ENCODE assay signal across 9 cellular contexts in the genomic region with DNA sequence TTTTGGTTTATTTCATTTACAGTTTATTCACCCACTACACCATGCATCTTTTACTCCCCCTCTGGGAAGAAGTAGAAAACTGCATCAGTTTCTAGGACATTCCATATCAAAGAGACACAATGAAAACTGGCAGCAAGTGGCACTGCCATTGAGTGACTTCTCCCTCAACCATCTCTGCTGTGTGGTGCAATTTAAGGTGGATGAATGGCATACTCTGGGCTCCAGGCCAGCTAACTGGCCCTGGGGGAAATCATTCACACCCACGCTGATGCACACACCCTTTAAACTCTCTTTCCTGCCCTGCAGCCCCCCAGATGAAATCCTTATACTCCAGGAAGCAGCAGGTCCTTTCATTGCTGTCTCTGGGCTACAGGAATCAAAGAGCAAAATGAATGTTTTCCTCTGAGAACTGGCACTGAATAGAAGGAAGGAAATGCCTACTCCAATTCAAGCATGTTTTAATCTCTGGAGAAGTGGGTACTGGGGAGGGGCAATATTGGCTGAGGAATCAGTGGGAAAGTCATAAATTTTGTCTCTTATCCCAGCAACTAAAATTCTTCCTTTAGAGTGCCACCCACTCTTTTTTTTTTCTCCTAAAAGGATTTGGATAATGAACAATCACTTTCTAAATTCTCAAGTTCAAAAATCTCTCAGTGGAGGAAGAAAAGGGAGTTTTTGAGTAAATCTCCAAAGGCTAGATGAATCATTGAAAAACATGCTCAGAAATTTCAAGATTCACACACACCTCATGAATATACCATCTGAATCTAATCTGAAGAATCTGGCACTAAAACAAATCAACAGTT. TPM values are rescaled to one million over a fixed set of nuclear protein-coding genes. Genes with fewer than 3 reads are reported as not detected.
DNase-seq lines count a peak whose midpoint lies in the region; ATAC-seq, FAIRE-seq and TF ChIP-seq lines count a peak whose summit lies in the region.
"Had no signal": no experiment of that assay in that cellular context is flagged by ENCODE, and none has a peak within 500 bp of the region (broad histone marks: within the 10 kb centered on the region; RNA-seq: fewer than 3 reads in every experiment).

No MANE protein-coding gene starts in this region.

- POLR2A ChIA-PET in activated CD8-positive, alpha-beta T cell treated with anti-CD3 and anti-CD28 coated beads, Interleukin-2, amount 10 ng/mL, durations not matched to agents 7 days and 5 days (lab: Charles Lee), result no interaction called here
- POLR2A ChIA-PET in HepG2 (lab: Yijun Ruan, JAX), result no interaction called here

- peaks cover 4% of the 10 kb centered on the region for H3K9me3 Mint-ChIP-seq in activated CD8-positive, alpha-beta T cell treated with anti-CD3 and anti-CD28 coated beads, Interleukin-2, amount 10 ng/mL, durations not matched to agents 7 days and 5 days (ENCODE audit: insufficient read depth)

- no peak overlapping the region for H3K27ac ChIP-seq in HepG2 (ENCODE audit: extremely low read length, insufficient read depth, low read length)
- H3K27ac ChIP-seq: ovary had no signal

- no peak overlapping the region for H3K4me3 Mint-ChIP-seq in activated CD8-positive, alpha-beta T cell treated with anti-CD3 and anti-CD28 coated beads, Interleukin-2, amount 10 ng/mL, durations not matched to agents 7 days and 5 days

- DNase-seq in ELR (ENCODE audit: low read depth), result peak; percentile 65
- peak; percentile 43 for DNase-seq in NCI-H345 treated with DMSO at 0.1 percent for 48 hours (lab: John Stamatoyannopoulos, UW; ENCODE audit: unreplicated experiment)
- DNase-seq in epithelial cell of proximal tubule (ENCODE audit: low read depth), result no peak
- DNase-seq in renal cortical epithelial cell (ENCODE audit: low read depth), result peak; percentile 77
- DNase-seq in activated CD8-positive, alpha-beta T cell treated with anti-CD3 and anti-CD28 coated beads, Interleukin-2, amount 10 ng/mL, durations not matched to agents 7 days and 5 days, result no peak
- no peak for DNase-seq in HepG2 (ENCODE audit: low spot score)
- DNase-seq in erythroblast (lab: John Stamatoyannopoulos, UW), result no peak
- no peak for DNase-seq in NCI-H1092 (lab: John Stamatoyannopoulos, UW)
- DNase-seq: ovary had no signal

- in situ Hi-C loops in HepG2 (cut with HindIII; ENCODE audit: extremely low pct_ligation_motif_present, low pct_unique_long_range_greater_than_20kb), result loop anchor here (25.0 kb wide), 1 partner anchor 1582 kb away; no protein-coding TSS in a partner anchor

- H3K4me1 Mint-ChIP-seq in activated CD8-positive, alpha-beta T cell treated with anti-CD3 and anti-CD28 coated beads, Interleukin-2, amount 10 ng/mL, durations not matched to agents 7 days and 5 days (ENCODE audit: low read depth), result no peaks in the 10 kb centered on the region

- H3K4me3 ChIP-seq in epithelial cell of proximal tubule (ENCODE audit: low read depth, low read length), result no peak overlapping the region
- H3K4me3 ChIP-seq in HepG2 (replicated peaks in 1 of 3; ENCODE audit: insufficient read depth in 1 of 3, low read depth in 2 of 3, low read length in 3 of 3), result no peak overlapping the region
- H3K4me3 ChIP-seq: ovary had no signal

- no peak overlapping the region for H3K27ac Mint-ChIP-seq in activated CD8-positive, alpha-beta T cell treated with anti-CD3 and anti-CD28 coated beads, Interleukin-2, amount 10 ng/mL, durations not matched to agents 7 days and 5 days

- CTCF ChIA-PET in activated CD8-positive, alpha-beta T cell treated with anti-CD3 and anti-CD28 coated beads, Interleukin-2, amount 10 ng/mL, durations not matched to agents 7 days and 5 days (lab: Charles Lee), result no interaction called here
- CTCF ChIA-PET in HepG2 (lab: Yijun Ruan, JAX; ENCODE audit: low intra/inter-chr PET ratio, low total read pairs), result no interaction called here

- no peak overlapping the region for H2AFZ ChIP-seq in HepG2 (ENCODE audit: low read length)

- H3K79me2 ChIP-seq in HepG2 (ENCODE audit: insufficient read depth, low read length), result no peaks in the 10 kb centered on the region

- TF ChIP-seq CTCF in epithelial cell of proximal tubule (conservative IDR thresholded peaks at IDR 0.05; ENCODE audit: low read depth, low read length) (peak; percentile 23), HepG2 (CRISPR knock-in tag; IDR thresholded peaks at IDR 0.05) (no peak)

- H3K4me1 ChIP-seq in HepG2 (ENCODE audit: insufficient read depth, low read length), result no peaks in the 10 kb centered on the region

- H3K36me3 Mint-ChIP-seq in activated CD8-positive, alpha-beta T cell treated with anti-CD3 and anti-CD28 coated beads, Interleukin-2, amount 10 ng/mL, durations not matched to agents 7 days and 5 days (ENCODE audit: low read depth), result no peaks in the 10 kb centered on the region

- H3K27me3 Mint-ChIP-seq in activated CD8-positive, alpha-beta T cell treated with anti-CD3 and anti-CD28 coated beads, Interleukin-2, amount 10 ng/mL, durations not matched to agents 7 days and 5 days (ENCODE audit: low read depth), result peaks cover 19% of the 10 kb centered on the region

- no peak for ATAC-seq in activated CD8-positive, alpha-beta T cell treated with anti-CD3 and anti-CD28 coated beads, Interleukin-2, amount 10 ng/mL, durations not matched to agents 7 days and 5 days
- no peak for ATAC-seq in HepG2

- H3K9me3 ChIP-seq in HepG2 (ENCODE audit: low read length), result peaks cover 12% of the 10 kb centered on the region; the same call in 1 of the 2 replicates

- TF ChIP-seq POLR2A in HepG2 (IDR thresholded peaks at IDR 0.05; ENCODE audit: insufficient read depth in 1 of 2, low read depth in 2 of 2, low read length in 2 of 2) (no peak), erythroblast (IDR thresholded peaks at IDR 0.05; ENCODE audit: low read length) (no peak)

- H3K27me3 ChIP-seq in HepG2 (ENCODE audit: control insufficient read depth in 1 of 2, insufficient read depth in 2 of 2, low read length in 2 of 2), result no peaks in the 10 kb centered on the region
- H3K27me3 ChIP-seq: ovary had no signal

- FAIRE-seq in HepG2 (lab: Jason Lieb, UNC), result no peak

- H3K9ac ChIP-seq in HepG2 (ENCODE audit: insufficient read depth, low read depth, low read length), result no peak overlapping the region

- whole genome bisulfite sequencing in HepG2 (ENCODE audit: low lambda C conversion rate), result 0% methylated on average over 1 of the region's 1 CpG

- TF ChIP-seq RAD21 in HepG2 (CRISPR knock-in tag; IDR thresholded peaks at IDR 0.05), result no peak

- H3K4me2 ChIP-seq in HepG2 (ENCODE audit: low read depth, low read length), result no peak overlapping the region

- BruUV-seq in HepG2 (replicated peaks; lab: Mats Ljungman, UMichigan), result no TSS peak

- TF ChIP-seq EP300 in HepG2 (IDR thresholded peaks at IDR 0.05; ENCODE audit: low read depth in 2 of 2, low read length in 2 of 2) (no peak), HepG2 (CRISPR knock-in tag; IDR thresholded peaks at IDR 0.05; ENCODE audit: borderline replicate concordance) (no peak)

- H3K36me3 ChIP-seq in HepG2 (replicated peaks in 1 of 2; ENCODE audit: control insufficient read depth in 1 of 2, insufficient read depth in 2 of 2, low read length in 2 of 2), result no peaks in the 10 kb centered on the region
- H3K36me3 ChIP-seq: ovary had no signal

- intact Hi-C loops in HepG2 (cut with micrococcal nuclease; ENCODE audit: unreplicated experiment), result no loop called here

- H4K20me1 ChIP-seq in HepG2 (ENCODE audit: insufficient read depth, low read length), result no peaks in the 10 kb centered on the region

TF ChIP-seq in HepG2, 621 proteins besides CTCF, POLR2A, EP300 and RAD21 (continues in another document):
- TF ChIP-seq NCOA5 (CRISPR knock-in tag; IDR thresholded peaks at IDR 0.05) (no peak), ARHGAP35 (CRISPR knock-in tag; IDR thresholded peaks at IDR 0.05; ENCODE audit: borderline replicate concordance) (no peak), TBP (CRISPR knock-in tag; IDR thresholded peaks at IDR 0.05) (no peak), SMARCC2 (IDR thresholded peaks at IDR 0.05) (no peak), SUZ12 (IDR thresholded peaks at IDR 0.05; ENCODE audit: low read depth, low read length) (no peak), ZNF205 (CRISPR knock-in tag; IDR thresholded peaks at IDR 0.05) (no peak), THAP7 (CRISPR knock-in tag; IDR thresholded peaks at IDR 0.05) (no peak), ZNF761 (CRISPR knock-in tag; conservative IDR thresholded peaks at IDR 0.05) (no peak), ZNF589 (CRISPR knock-in tag; conservative IDR thresholded peaks at IDR 0.05) (no peak)

RNA-seq across cellular contexts. Expression of gene RFPL4B, which starts 16.9 kb away (rescaled TPM):
- total RNA-seq in epithelial cell of proximal tubule, result not detected in 2 replicates
- total RNA-seq in renal cortical epithelial cell, result 0.05 TPM in 1 of 2 replicates, not detected in the other
- not detected for total RNA-seq in activated CD8-positive, alpha-beta T cell treated with anti-CD3 and anti-CD28 coated beads, Interleukin-2, amount 10 ng/mL, durations not matched to agents 7 days and 5 days
- not detected in 2 replicates for total RNA-seq in HepG2 (2016; rRNA removed; fragmentation: Illumina TruSeq; extraction: Trizol)
- total RNA-seq in HepG2 (2016; cell fraction: cytosol; rRNA removed; fragmentation: Illumina TruSeq; extraction: Trizol; ENCODE audit: low read depth), result not detected in 2 replicates
- total RNA-seq in HepG2 (2016; cell fraction: insoluble cytoplasmic fraction; rRNA removed; fragmentation: Illumina TruSeq; extraction: Trizol), result not detected in 2 replicates
- not detected in 2 replicates for total RNA-seq in HepG2 (2016; cell fraction: membrane; rRNA removed; fragmentation: Illumina TruSeq; extraction: Trizol)
- total RNA-seq in HepG2 (2016; cell fraction: nucleus; rRNA removed; fragmentation: Illumina TruSeq; extraction: Trizol), result not detected in 2 replicates
- not detected in 2 replicates for polyA plus RNA-seq in HepG2 (2011; rRNA removed)
- not detected in 2 replicates for polyA plus RNA-seq in HepG2 (2011; cell fraction: cytosol; rRNA removed)
- polyA plus RNA-seq in HepG2 (2011; cell fraction: nucleus; rRNA removed), result not detected in 2 replicates
- not detected in 2 replicates for polyA plus RNA-seq in HepG2 (2012)
- polyA plus RNA-seq in HepG2 (2016; cell fraction: cytosol; fragmentation: Illumina TruSeq; extraction: Trizol; ENCODE audit: low read depth), result not detected in 2 replicates
- not detected in 2 replicates for polyA plus RNA-seq in HepG2 (2016; cell fraction: insoluble cytoplasmic fraction; fragmentation: Illumina TruSeq; extraction: Trizol; ENCODE audit: low read depth)
- polyA plus RNA-seq in HepG2 (2016; cell fraction: membrane; fragmentation: Illumina TruSeq; extraction: Trizol; ENCODE audit: low read depth), result not detected in 2 replicates
- polyA plus RNA-seq in HepG2 (2016; cell fraction: nucleus; fragmentation: Illumina TruSeq; extraction: Trizol; ENCODE audit: insufficient read depth, low read depth), result not detected in 2 replicates
- not detected in 2 replicates for polyA minus RNA-seq in HepG2 (2011; rRNA and poly(A)+ RNA removed; ENCODE audit: low replicate concordance)
- not detected in 2 replicates for polyA minus RNA-seq in HepG2 (2011; cell fraction: cytosol; rRNA and poly(A)+ RNA removed)
- polyA minus RNA-seq in HepG2 (2011; cell fraction: nucleus; rRNA and poly(A)+ RNA removed), result not detected in 2 replicates
- total RNA-seq: ovary had no signal
- polyA plus RNA-seq: ovary had no signal

Comparison
In these comparisons a context has a peak if more than half of its experiments do, and no peak if none do; other contexts are left out.
1. DNase-seq: peak in ELR (single experiment), NCI-H345 treated with DMSO at 0.1 percent for 48 hours (single experiment) and renal cortical epithelial cell (single experiment); none in epithelial cell of proximal tubule (single experiment), activated CD8-positive, alpha-beta T cell treated with anti-CD3 and anti-CD28 coated beads, Interleukin-2, amount 10 ng/mL, durations not matched to agents 7 days and 5 days (single experiment), HepG2 (single experiment), erythroblast (0 of 2) and NCI-H1092 (single experiment).